8 cellular contexts compared by ENCODE assay signal in genomic region chr17:50953831-50954601, GRCh38.
A peak's percentile ranks its signal among the peaks of the same experiment; 100 is the strongest.
DNase-seq lines count a peak whose midpoint lies in the region; ATAC-seq and TF ChIP-seq lines count a peak whose summit lies in the region.

No MANE protein-coding gene starts in this region.

- intact Hi-C loops in left ventricle myocardium inferior (cut with micrococcal nuclease), result loop anchor here (10.0 kb wide), 1 partner anchor 169 kb away; no protein-coding TSS in a partner anchor

- H3K27ac ChIP-seq in BLaER1 (peak overlapping the region; percentile 76), left ventricle myocardium inferior (replicated peaks) (peak overlapping the region; percentile 82), skin epidermis (peak overlapping the region in 19 of 21 experiments; percentile 4 to 87 (median 60))

- H3K36me3 Mint-ChIP-seq in WTC11, result no peaks in the 10 kb centered on the region

- H3K27me3 ChIP-seq in BLaER1 (no peaks in the 10 kb centered on the region), left ventricle myocardium inferior (ENCODE audit: low read depth) (no peaks in the 10 kb centered on the region)

- peaks cover 59% of the 10 kb centered on the region for H3K4me1 Mint-ChIP-seq in WTC11

- H3K9ac ChIP-seq in BLaER1, result peak overlapping the region; percentile 67

- ATAC-seq in WTC11 (peak; percentile 11), HG03520 (IDR thresholded peaks at IDR 0.05; ENCODE audit: unreplicated experiment) (no peak), GM18519 (IDR thresholded peaks at IDR 0.05; ENCODE audit: low FRiP score, unreplicated experiment) (no peak), HG03439 (IDR thresholded peaks at IDR 0.05; ENCODE audit: unreplicated experiment) (no peak)

- no peak overlapping the region for H3K4me3 Mint-ChIP-seq in WTC11

- H3K27ac Mint-ChIP-seq in WTC11, result no peak overlapping the region

- peak; percentile 81 for DNase-seq in KBM-7
- peak; percentile 46 for DNase-seq in WTC11 (ENCODE audit: low spot score)
- DNase-seq in left ventricle myocardium inferior, result peak; percentile 61

- H3K4me2 ChIP-seq in BLaER1, result peak overlapping the region; percentile 87

- peaks cover 79% of the 10 kb centered on the region for H3K4me1 ChIP-seq in BLaER1
- H3K4me1 ChIP-seq in left ventricle myocardium inferior, result peaks cover 72% of the 10 kb centered on the region

- POLR2A ChIA-PET in WTC11 (lab: Charles Lee), result interaction anchor here (1.0 to 2.8 kb wide), 3 partner anchors 9 to 110 kb away, joined by 3 to 22 read pairs (median 3); partner anchors contain the start of gene TOB1

- H3K4me3 ChIP-seq in BLaER1 (peak overlapping the region; percentile 43; the same call in 1 of the 2 replicates), left ventricle myocardium inferior (peak overlapping the region; percentile 34), skin epidermis (no peak overlapping the region)

- H3K9me3 Mint-ChIP-seq in WTC11, result no peaks in the 10 kb centered on the region

- CTCF ChIA-PET in WTC11 (lab: Charles Lee), result interaction anchor here (0.7 to 6.6 kb wide), 12 partner anchors 23 to 403 kb away, joined by 3 to 85 read pairs (median 8); partner anchors contain the start of gene TOB1

- H3K36me3 ChIP-seq in BLaER1 (no peaks in the 10 kb centered on the region), left ventricle myocardium inferior (no peaks in the 10 kb centered on the region)

- in situ Hi-C loops in KBM-7 (cut with MboI; ENCODE audit: low pct_unique_long_range_greater_than_20kb, low sequenced_read_pairs), result loop anchor here (10.0 kb wide), 1 partner anchor 99 kb away; no protein-coding TSS in a partner anchor

- no peaks in the 10 kb centered on the region for H4K20me1 ChIP-seq in BLaER1

- H3K9me3 ChIP-seq in BLaER1, result no peaks in the 10 kb centered on the region
- no peaks in the 10 kb centered on the region for H3K9me3 ChIP-seq in left ventricle myocardium inferior (replicated peaks)

- H3K27me3 Mint-ChIP-seq in WTC11 (ENCODE audit: low read depth), result no peaks in the 10 kb centered on the region

- no peak for TF ChIP-seq CTCF in WTC11 (IDR thresholded peaks at IDR 0.05)
- TF ChIP-seq CTCF in left ventricle myocardium inferior (IDR thresholded peaks at IDR 0.05; ENCODE audit: borderline replicate concordance), result no peak

TF ChIP-seq in WTC11, 78 proteins besides CTCF, POLR2A, EP300 and RAD21:
- TF ChIP-seq MAX (CRISPR knock-in tag; IDR thresholded peaks at IDR 0.05) (peak; percentile 48; the same call in 1 of the 2 replicates), FOXP4 (CRISPR knock-in tag; IDR thresholded peaks at IDR 0.05) (peak; percentile 76; the same call in 1 of the 2 replicates), ZNF512 (CRISPR knock-in tag; IDR thresholded peaks at IDR 0.05; ENCODE audit: borderline replicate concordance) (no peak), AR (CRISPR knock-in tag; IDR thresholded peaks at IDR 0.05) (no peak), ZNF423 (CRISPR knock-in tag; IDR thresholded peaks at IDR 0.05) (peak; percentile 54), TP53 (CRISPR knock-in tag; IDR thresholded peaks at IDR 0.05) (peak; percentile 99), USF1 (CRISPR knock-in tag; IDR thresholded peaks at IDR 0.05) (no peak), ETV6 (CRISPR knock-in tag; IDR thresholded peaks at IDR 0.05) (peak; percentile 65; the same call in 1 of the 2 replicates)
TF ChIP-seq in WTC11: peak in this region for 5.

Comparison
In these comparisons a context has a peak if more than half of its experiments do, and no peak if none do; other contexts are left out.
1. H3K4me3 ChIP-seq: peak in BLaER1 (single experiment) and left ventricle myocardium inferior (single experiment); none in skin epidermis (0 of 7).
2. Peak in every context shown above with its lines, with median percentiles within 50 percentile points of each other: H3K27ac ChIP-seq and DNase-seq.